In genomic region chr9:123411191-123411590, GRCh38 we compare ENCODE assay signal across 23 cellular contexts. TPM values are rescaled to one million over a fixed set of nuclear protein-coding genes. Genes with fewer than 3 reads are reported as not detected.
"Had no signal": no experiment of that assay in that cellular context is flagged by ENCODE, and none has a peak within 500 bp of the region (broad histone marks: within the 10 kb centered on the region; RNA-seq: fewer than 3 reads in every experiment).

No MANE protein-coding gene starts in this region.

- H3K9ac ChIP-seq: SK-N-SH had no signal

- H3K9me3 ChIP-seq: SK-N-SH had no signal

- H3K27ac ChIP-seq: RWPE1 had no signal

- DNase-seq: KBM-7; MV-4-11; NCI-H1048; NCI-H1105; NCI-H1417; NCI-H1436 treated with DMSO at 0.1 percent for 48 hours; NCI-H1694; NCI-H187 treated with DMSO at 0.1 percent for 48 hours; NCI-H2029 treated with DMSO at 0.1 percent for 48 hours; NCI-H2107; NCI-H2227 treated with DMSO at 0.1 percent for 48 hours; NCI-H524 treated with DMSO at 0.1 percent for 48 hours; NCI-H69; NCI-H774; NK-92 treated with Interleukin-12 subunit alpha and Interleukin-12 subunit beta, amount 100 ng/mL, for 24 hours; PC-3; SHP77; SK-N-SH had no signal

- H3K4me2 ChIP-seq: SK-N-SH had no signal

RNA-seq across cellular contexts. Expression of gene CRB2, which starts 55.2 kb away (rescaled TPM):
- total RNA-seq: LHCN-M2, MCF 10A, NCI-H460, PC-3, SK-MEL-5 had no signal
- polyA plus RNA-seq: SK-N-SH had no signal
